8 cellular contexts compared by ENCODE assay signal in genomic region chr19:10760268-10760944, GRCh38. TPM values are rescaled to one million over a fixed set of nuclear protein-coding genes. Genes with fewer than 3 reads are reported as not detected.
DNase-seq lines count a peak whose midpoint lies in the region; ATAC-seq and TF ChIP-seq lines count a peak whose summit lies in the region.

No MANE protein-coding gene starts in this region.

- WGBS in upper lobe of left lung, 2 donors = 83 to 87% methylated on average over 16 to 17 of the region's 17 CpGs

- no peaks in the 10 kb centered on the region for H3K9me3 ChIP-seq in upper lobe of left lung

- H3K27ac ChIP-seq in upper lobe of left lung = peak overlapping the region in 3 of 4 donors; percentile 63 to 81 (median 78)

- ATAC-seq in HG03460 (IDR thresholded peaks at IDR 0.05; ENCODE audit: unreplicated experiment) = peak; percentile 31
- no peak for ATAC-seq in upper lobe of left lung (ENCODE audit: low FRiP score in 2 of 2)
- no peak for ATAC-seq in GM19324 (IDR thresholded peaks at IDR 0.05; ENCODE audit: low FRiP score, unreplicated experiment)
- ATAC-seq in GM18858 (IDR thresholded peaks at IDR 0.05; ENCODE audit: unreplicated experiment) = no peak

- peaks cover 58 to 85% (median 65%) of the 10 kb centered on the region in 4 donors for H3K4me1 ChIP-seq in upper lobe of left lung

- TF ChIP-seq CTCF in GM10248 (IDR thresholded peaks at IDR 0.05; ENCODE audit: control extremely low read depth, extremely low read depth, low read depth, missing control alignments) (no peak), upper lobe of left lung (IDR thresholded peaks at IDR 0.05) (no peak)

- no peaks in the 10 kb centered on the region for H3K27me3 ChIP-seq in upper lobe of left lung

- POLR2A ChIA-PET in GM10248 (lab: Yijun Ruan, JAX) = no interaction called here

- no peak overlapping the region for H3K4me3 ChIP-seq in upper lobe of left lung

- peaks cover 8 to 35% (median 20%) of the 10 kb centered on the region in 4 donors for H3K36me3 ChIP-seq in upper lobe of left lung

- TF ChIP-seq EP300 in upper lobe of left lung (IDR thresholded peaks at IDR 0.05) = no peak

- DNase-seq in GM10248 (ENCODE audit: extremely low spot score) (peak; percentile 48), kidney glomerular epithelial cell (lab: John Stamatoyannopoulos, UW) (peak; percentile 76), upper lobe of left lung (no peak), NCI-H2196 treated with DMSO at 0.1 percent for 48 hours (lab: John Stamatoyannopoulos, UW; ENCODE audit: unreplicated experiment) (no peak)
- DNase-seq in activated CD4-positive, alpha-beta T cell treated with anti-CD3 and anti-CD28 coated beads, Interleukin-2, amount 50 U/mL, for 1 hour = peak; percentile 32

- no peak for TF ChIP-seq POLR2A in upper lobe of left lung (IDR thresholded peaks at IDR 0.05)

- CTCF ChIA-PET in GM10248 (lab: Yijun Ruan, JAX) = interaction anchor here (1.2 to 3.6 kb wide), 7 partner anchors 8 to 98 kb away, joined by 3 to 23 read pairs (median 4); partner anchors contain the start of gene DNM2

RNA-seq across cellular contexts. Expression of gene DNM2, which starts 42.5 kb away (rescaled TPM):
- total RNA-seq in upper lobe of left lung = 100 to 1,000 TPM; 238 to 744 (median 318) TPM

RNA-seq across cellular contexts. Expression of gene QTRT1, which starts 59.2 kb away (rescaled TPM):
- 10 to 100 TPM; 11.0 to 85.9 (median 32.5) TPM for total RNA-seq in upper lobe of left lung

Comparison
In these comparisons a context has a peak if more than half of its experiments do, and no peak if none do; other contexts are left out.
1. DNase-seq: peak in GM10248 (single experiment), activated CD4-positive, alpha-beta T cell treated with anti-CD3 and anti-CD28 coated beads, Interleukin-2, amount 50 U/mL, for 1 hour (single experiment) and kidney glomerular epithelial cell (single experiment); none in upper lobe of left lung (0 of 2) and NCI-H2196 treated with DMSO at 0.1 percent for 48 hours (single experiment).